ENCODE assay signal across 9 cellular contexts in genomic region chr1:183025782-183026774, GRCh38. TPM values are rescaled to one million over a fixed set of nuclear protein-coding genes. Genes with fewer than 3 reads are reported as not detected.
DNase-seq lines count a peak whose midpoint lies in the region; ATAC-seq and TF ChIP-seq lines count a peak whose summit lies in the region.
"Had no signal": no experiment of that assay in that cellular context is flagged by ENCODE, and none has a peak within 500 bp of the region (broad histone marks: within the 10 kb centered on the region; RNA-seq: fewer than 3 reads in every experiment).

No MANE protein-coding gene starts in this region.

- H3K9me3 Mint-ChIP-seq in activated naive CD4-positive, alpha-beta T cell treated with anti-CD3 and anti-CD28 coated beads, Interleukin-2, amount 10 ng/mL, durations not matched to agents 7 days and 5 days = no peaks in the 10 kb centered on the region

- no peak for TF ChIP-seq EP300 in esophagus muscularis mucosa (IDR thresholded peaks at IDR 0.05)

- peak overlapping the region; percentile 98 for H3K9ac ChIP-seq in skeletal muscle satellite cell (ENCODE audit: low read depth, low read length)

- ATAC-seq in GM18511 (IDR thresholded peaks at IDR 0.05; ENCODE audit: unreplicated experiment) = peak; percentile 18
- ATAC-seq: esophagus mucosa had no signal

- H3K27ac ChIP-seq in esophagus muscularis mucosa (replicated peaks in 1 of 4) = peak overlapping the region; percentile 98 to 100 (median 100)

- DNase-seq in NCI-H526 treated with DMSO at 0.1 percent for 48 hours (lab: John Stamatoyannopoulos, UW) (peak; percentile 88), esophagus muscularis mucosa (ENCODE audit: extremely low spot score) (no peak), MV-4-11 (lab: John Stamatoyannopoulos, UW) (no peak), DMS114 treated with DMSO at 0.1 percent for 48 hours (lab: John Stamatoyannopoulos, UW; ENCODE audit: unreplicated experiment) (no peak), UCSD-AML1 (lab: John Stamatoyannopoulos, UW; ENCODE audit: unreplicated experiment) (no peak)
- no peak for DNase-seq in activated naive CD4-positive, alpha-beta T cell treated with anti-CD3 and anti-CD28 coated beads, Interleukin-2, amount 10 ng/mL, durations not matched to agents 7 days and 5 days

- H3K4me3 ChIP-seq in esophagus muscularis mucosa (peak overlapping the region; percentile 80 to 97 (median 92)), skeletal muscle satellite cell (ENCODE audit: low read length) (peak overlapping the region; percentile 94)

- TF ChIP-seq CTCF in esophagus muscularis mucosa (IDR thresholded peaks at IDR 0.05) = no peak

- H3K27me3 ChIP-seq in esophagus muscularis mucosa = no peaks in the 10 kb centered on the region
- no peaks in the 10 kb centered on the region for H3K27me3 ChIP-seq in skeletal muscle satellite cell (ENCODE audit: control insufficient read depth, insufficient read depth, low read length)

- intact Hi-C loops in esophagus muscularis mucosa (cut with DNase I) = no loop called here

- peaks cover 11% of the 10 kb centered on the region for H3K4me1 Mint-ChIP-seq in activated naive CD4-positive, alpha-beta T cell treated with anti-CD3 and anti-CD28 coated beads, Interleukin-2, amount 10 ng/mL, durations not matched to agents 7 days and 5 days

- H3K9me3 ChIP-seq in esophagus muscularis mucosa = no peaks in the 10 kb centered on the region
- no peaks in the 10 kb centered on the region for H3K9me3 ChIP-seq in skeletal muscle satellite cell (replicated peaks; ENCODE audit: low read length)

- CTCF ChIA-PET in activated naive CD4-positive, alpha-beta T cell treated with anti-CD3 and anti-CD28 coated beads, Interleukin-2, amount 10 ng/mL, durations not matched to agents 7 days and 5 days (lab: Charles Lee) = no interaction called here

- no peak overlapping the region for H3K4me3 Mint-ChIP-seq in activated naive CD4-positive, alpha-beta T cell treated with anti-CD3 and anti-CD28 coated beads, Interleukin-2, amount 10 ng/mL, durations not matched to agents 7 days and 5 days

- H3K36me3 ChIP-seq in esophagus muscularis mucosa (peaks cover 0 to 5% (median 0%) of the 10 kb centered on the region in 4 donors), skeletal muscle satellite cell (ENCODE audit: insufficient read depth, low read length) (peaks cover 19% of the 10 kb centered on the region)

- H3K4me1 ChIP-seq in esophagus muscularis mucosa (peaks cover 39 to 60% (median 57%) of the 10 kb centered on the region in 4 donors), skeletal muscle satellite cell (ENCODE audit: control insufficient read depth, insufficient read depth, low read length) (peaks cover 58% of the 10 kb centered on the region)

- H3K27ac Mint-ChIP-seq in activated naive CD4-positive, alpha-beta T cell treated with anti-CD3 and anti-CD28 coated beads, Interleukin-2, amount 10 ng/mL, durations not matched to agents 7 days and 5 days = no peak overlapping the region

- WGBS in esophagus muscularis mucosa = 34% methylated on average over 4 of the region's 4 CpGs

- no peaks in the 10 kb centered on the region for H3K36me3 Mint-ChIP-seq in activated naive CD4-positive, alpha-beta T cell treated with anti-CD3 and anti-CD28 coated beads, Interleukin-2, amount 10 ng/mL, durations not matched to agents 7 days and 5 days

- TF ChIP-seq POLR2A in esophagus muscularis mucosa (IDR thresholded peaks at IDR 0.05; ENCODE audit: low read depth) = no peak

- peaks cover 81% of the 10 kb centered on the region for H3K27me3 Mint-ChIP-seq in activated naive CD4-positive, alpha-beta T cell treated with anti-CD3 and anti-CD28 coated beads, Interleukin-2, amount 10 ng/mL, durations not matched to agents 7 days and 5 days

- peak overlapping the region; percentile 84 for H3K4me2 ChIP-seq in skeletal muscle satellite cell (ENCODE audit: low read length)

RNA-seq across cellular contexts. Expression of gene LAMC1, which starts 2.9 kb away (rescaled TPM):
- 100 to 1,000 TPM; 387 to 474 (median 408) TPM for total RNA-seq in esophagus muscularis mucosa
- total RNA-seq in skeletal muscle satellite cell (2012; rRNA removed) = 721 and 783 TPM in 2 replicates
